23 cellular contexts compared by ENCODE assay signal in the genomic region with DNA sequence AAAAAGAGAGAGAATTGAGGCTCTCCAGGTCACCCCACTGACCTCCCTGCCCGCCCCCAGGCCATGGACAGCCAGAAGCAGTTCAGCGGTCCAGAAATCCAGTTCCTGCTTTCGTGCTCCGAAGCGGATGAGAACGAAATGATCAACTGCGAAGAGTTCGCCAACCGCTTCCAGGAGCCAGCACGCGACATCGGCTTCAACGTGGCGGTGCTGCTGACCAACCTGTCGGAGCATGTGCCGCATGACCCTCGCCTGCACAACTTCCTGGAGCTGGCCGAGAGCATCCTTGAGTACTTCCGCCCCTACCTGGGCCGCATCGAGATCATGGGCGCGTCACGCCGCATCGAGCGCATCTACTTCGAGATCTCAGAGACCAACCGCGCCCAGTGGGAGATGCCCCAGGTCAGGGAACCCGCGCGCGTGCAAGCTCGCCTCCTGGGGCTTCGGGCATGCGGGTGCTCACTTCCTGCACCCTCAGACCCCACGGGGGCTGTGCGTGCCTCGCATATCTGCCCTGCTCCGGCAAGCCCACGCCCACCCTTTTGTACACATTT. TPM values are rescaled to one million over a fixed set of nuclear protein-coding genes. Genes with fewer than 3 reads are reported as not detected.
A peak's percentile ranks its signal among the peaks of the same experiment; 100 is the strongest.
DNase-seq lines count a peak whose midpoint lies in the region; ATAC-seq, FAIRE-seq and TF ChIP-seq lines count a peak whose summit lies in the region.
"Had no signal": no experiment of that assay in that cellular context is flagged by ENCODE, and none has a peak within 500 bp of the region (broad histone marks: within the 10 kb centered on the region; RNA-seq: fewer than 3 reads in every experiment).

No MANE protein-coding gene starts in this region.

- peaks cover 25% of the 10 kb centered on the region for H3K27me3 Mint-ChIP-seq in activated CD8-positive, alpha-beta memory T cell treated with anti-CD3 and anti-CD28 coated beads, Interleukin-2, amount 10 ng/mL, durations not matched to agents 7 days and 5 days
- peaks cover 3% of the 10 kb centered on the region for H3K27me3 Mint-ChIP-seq in osteocyte (ENCODE audit: unreplicated experiment)
- H3K27me3 Mint-ChIP-seq: CD4-positive, alpha-beta memory T cell had no signal

- ATAC-seq in activated CD8-positive, alpha-beta memory T cell treated with anti-CD3 and anti-CD28 coated beads, Interleukin-2, amount 10 ng/mL, durations not matched to agents 7 days and 5 days, result no peak
- ATAC-seq in K562, result no peak
- no peak for ATAC-seq in lower lobe of right lung

- no peak overlapping the region for H3K4me3 Mint-ChIP-seq in activated CD8-positive, alpha-beta memory T cell treated with anti-CD3 and anti-CD28 coated beads, Interleukin-2, amount 10 ng/mL, durations not matched to agents 7 days and 5 days
- no peak overlapping the region for H3K4me3 Mint-ChIP-seq in osteocyte (ENCODE audit: unreplicated experiment)

- H3K4me1 Mint-ChIP-seq in activated CD8-positive, alpha-beta memory T cell treated with anti-CD3 and anti-CD28 coated beads, Interleukin-2, amount 10 ng/mL, durations not matched to agents 7 days and 5 days, result peaks cover 76% of the 10 kb centered on the region
- H3K4me1 Mint-ChIP-seq in osteocyte (ENCODE audit: unreplicated experiment), result no peaks in the 10 kb centered on the region

- H3K27me3 ChIP-seq in K562 (ENCODE audit: control insufficient read depth in 2 of 2, insufficient read depth in 2 of 2, low read length in 2 of 2), result no peaks in the 10 kb centered on the region
- peaks cover 20% of the 10 kb centered on the region for H3K27me3 ChIP-seq in lower lobe of right lung (ENCODE audit: low read depth)
- H3K27me3 ChIP-seq: MG63, Peyer's patch had no signal

- POLR2A ChIA-PET in K562 (lab: Yijun Ruan, JAX), result no interaction called here

- in situ Hi-C loops in K562 (cut with MboI), result no loop called here

- H3K4me3 ChIP-seq in K562 (no peak overlapping the region), lower lobe of right lung (no peak overlapping the region)
- H3K4me3 ChIP-seq: BLaER1, MG63, Peyer's patch had no signal

- DNase-seq in activated CD8-positive, alpha-beta memory T cell treated with anti-CD3 and anti-CD28 coated beads, Interleukin-2, amount 10 ng/mL, durations not matched to agents 7 days and 5 days, result no peak
- no peak for DNase-seq in activated CD8-positive, alpha-beta memory T cell treated with anti-CD3 and anti-CD28 coated beads for 24 hours
- DNase-seq in K562 (ENCODE audit: extremely low read depth in 1 of 4, low spot score in 3 of 4), result no peak
- peak; percentile 45 for DNase-seq in lower lobe of right lung
- DNase-seq in osteocyte (ENCODE audit: extremely low spot score, unreplicated experiment), result no peak
- DNase-seq in erythroblast (lab: John Stamatoyannopoulos, UW), result no peak
- no peak for DNase-seq in A172 (ENCODE audit: low spot score)
- DNase-seq: CD4-positive, alpha-beta memory T cell; GF-D8; HCEC 1CT; IMR-90; Kasumi-1; MG63; NCI-H1048; NCI-H1436; NCI-H2029; NCI-H2171; NCI-H526 treated with DMSO at 0.1 percent for 48 hours; Peyer's patch; SHP77 had no signal

- no peaks in the 10 kb centered on the region for H3K9me3 ChIP-seq in K562 (replicated peaks; ENCODE audit: control insufficient read depth, insufficient read depth, low read depth, low read length)
- H3K9me3 ChIP-seq in lower lobe of right lung, result no peaks in the 10 kb centered on the region
- H3K9me3 ChIP-seq: BLaER1, MG63, Peyer's patch had no signal

- no peaks in the 10 kb centered on the region for H3K79me2 ChIP-seq in K562 (ENCODE audit: control insufficient read depth, insufficient read depth, low read length)

- H3K4me2 ChIP-seq in K562 (ENCODE audit: insufficient read depth, low read length), result no peak overlapping the region
- H3K4me2 ChIP-seq: BLaER1 had no signal

- no TSS peak for BruUV-seq in K562 (replicated peaks; lab: Mats Ljungman, UMichigan)

- TF ChIP-seq CTCF in K562 (IDR thresholded peaks at IDR 0.05 in 2 of 3, conservative IDR thresholded peaks at IDR 0.05 in 1 of 3; ENCODE audit: insufficient read depth in 2 of 3, low read depth in 1 of 3, low read length in 3 of 3) (no peak), lower lobe of right lung (IDR thresholded peaks at IDR 0.05) (no peak), osteocyte (IDR thresholded peaks at IDR 0.05) (no peak)

- TF ChIP-seq RAD21 in K562 (CRISPR knock-in tag; conservative IDR thresholded peaks at IDR 0.05 in 1 of 2, IDR thresholded peaks at IDR 0.05 in 1 of 2), result no peak

- H3K9me1 ChIP-seq in K562 (ENCODE audit: control insufficient read depth, insufficient read depth, low read length), result no peaks in the 10 kb centered on the region

- H3K4me1 ChIP-seq in K562 (replicated peaks in 1 of 2; ENCODE audit: control insufficient read depth in 2 of 2, insufficient read depth in 2 of 2, low read length in 2 of 2), result peaks cover 14 to 17% of the 10 kb centered on the region in 2 experiments; a peak in 4 of 5 replicates
- H3K4me1 ChIP-seq in lower lobe of right lung, result peaks cover 4% of the 10 kb centered on the region
- H3K4me1 ChIP-seq: BLaER1 had no signal

- H2AFZ ChIP-seq in K562 (ENCODE audit: low read depth, low read length), result no peak overlapping the region

- TF ChIP-seq POLR2A in K562 (conservative IDR thresholded peaks at IDR 0.05) (no peak), erythroblast (IDR thresholded peaks at IDR 0.05; ENCODE audit: low read length) (no peak)

- no peaks in the 10 kb centered on the region for H3K36me3 ChIP-seq in K562 (ENCODE audit: control insufficient read depth, insufficient read depth, low read length)
- H3K36me3 ChIP-seq in lower lobe of right lung, result no peaks in the 10 kb centered on the region
- H3K36me3 ChIP-seq: BLaER1, MG63, Peyer's patch had no signal

- CTCF ChIA-PET in activated CD8-positive, alpha-beta memory T cell treated with anti-CD3 and anti-CD28 coated beads, Interleukin-2, amount 10 ng/mL, durations not matched to agents 7 days and 5 days (lab: Charles Lee), result interaction anchor here (0.9 to 1.0 kb wide), 2 partner anchors 20 to 23 kb away, joined by 3 to 6 read pairs; no protein-coding TSS in a partner anchor
- CTCF ChIA-PET in K562 (lab: Yijun Ruan, JAX; ENCODE audit: low intra/inter-chr PET ratio), result no interaction called here

- no peaks in the 10 kb centered on the region for H4K20me1 ChIP-seq in K562 (replicated peaks; ENCODE audit: control insufficient read depth, insufficient read depth, low read length)
- H4K20me1 ChIP-seq: BLaER1 had no signal

- no peak for TF ChIP-seq EP300 in K562 (IDR thresholded peaks at IDR 0.05; ENCODE audit: low read length)

- 79% methylated on average over 30 of the region's 42 CpGs for WGBS in K562 (ENCODE audit: insufficient coverage, low coverage, missing lambda C conversion rate)

- H3K36me3 Mint-ChIP-seq in activated CD8-positive, alpha-beta memory T cell treated with anti-CD3 and anti-CD28 coated beads, Interleukin-2, amount 10 ng/mL, durations not matched to agents 7 days and 5 days, result peaks cover 5% of the 10 kb centered on the region
- no peaks in the 10 kb centered on the region for H3K36me3 Mint-ChIP-seq in osteocyte (ENCODE audit: unreplicated experiment)
- H3K36me3 Mint-ChIP-seq: CD4-positive, alpha-beta memory T cell had no signal

- no peak overlapping the region for H3K9ac ChIP-seq in K562 (ENCODE audit: insufficient read depth in 1 of 2, low read depth in 2 of 2, low read length in 2 of 2)
- H3K9ac ChIP-seq: BLaER1 had no signal

- H3K9me3 Mint-ChIP-seq in activated CD8-positive, alpha-beta memory T cell treated with anti-CD3 and anti-CD28 coated beads, Interleukin-2, amount 10 ng/mL, durations not matched to agents 7 days and 5 days (ENCODE audit: low read depth), result no peaks in the 10 kb centered on the region
- no peaks in the 10 kb centered on the region for H3K9me3 Mint-ChIP-seq in osteocyte (ENCODE audit: unreplicated experiment)
- H3K9me3 Mint-ChIP-seq: CD4-positive, alpha-beta memory T cell had no signal

- no peak for FAIRE-seq in K562 (lab: Jason Lieb, UNC)
- FAIRE-seq: A204.1, HTR-8/SVneo had no signal

- H3K27ac Mint-ChIP-seq in activated CD8-positive, alpha-beta memory T cell treated with anti-CD3 and anti-CD28 coated beads, Interleukin-2, amount 10 ng/mL, durations not matched to agents 7 days and 5 days, result peak overlapping the region; percentile 39
- no peak overlapping the region for H3K27ac Mint-ChIP-seq in osteocyte (ENCODE audit: unreplicated experiment)

- H3K27ac ChIP-seq in K562 (ENCODE audit: extremely low read depth, low read depth, low read length) (no peak overlapping the region), lower lobe of right lung (no peak overlapping the region)
- H3K27ac ChIP-seq: BLaER1 had no signal

- intact Hi-C loops in K562 (cut with micrococcal nuclease) (no loop called here), lower lobe of right lung (cut with DNase I) (no loop called here)

RNA-seq across cellular contexts. Expression of a gene that starts 56.6 kb away (rescaled TPM):
- total RNA-seq in activated CD8-positive, alpha-beta memory T cell treated with anti-CD3 and anti-CD28 coated beads, Interleukin-2, amount 10 ng/mL, durations not matched to agents 7 days and 5 days, result 100 to 1,000 TPM; 337 to 497 TPM
- 1.7 and 3.2 TPM in 2 replicates for total RNA-seq in K562 (2011; cell fraction: chromatin; rRNA removed; ENCODE audit: low replicate concordance)
- 0.83 and 1.8 TPM in 2 replicates for total RNA-seq in K562 (2011; cell fraction: nucleolus; rRNA removed)
- 0.92 and 2.5 TPM in 2 replicates for total RNA-seq in K562 (2011; cell fraction: nucleoplasm; rRNA removed)
- total RNA-seq in K562 (2014; rRNA removed) (0.65 TPM in 1 of 2 replicates, not detected in the other), K562 (2014; rRNA removed; fragmentation: Illumina TruSeq; extraction: Trizol) (0.47 TPM in 1 of 2 replicates, not detected in the other), K562 (2015; rRNA removed; fragmentation: Illumina TruSeq; extraction: Trizol) (0.14 and 0.38 TPM in 2 replicates), K562 (2021) (3.0 and 3.2 TPM in 2 replicates), lower lobe of right lung (11.4 TPM), osteocyte (2.1 and 3.1 TPM in 2 replicates)
- polyA plus RNA-seq in K562 (2011; rRNA removed) (0.39 and 0.81 TPM in 2 replicates), K562 (2014; fragmentation: Illumina TruSeq; extraction: Trizol) (0.31 and 0.61 TPM in 2 replicates), K562 (2014; fragmentation: Nextera tagmentation; extraction: Ambion mirVana) (1 to 10 TPM in 1 of 2 experiments, under 1 TPM in 1; 0.99 to 1.4 TPM), K562 (2014; rRNA removed) (0.50 and 0.99 TPM in 2 replicates)
- 0.50 and 0.69 TPM in 2 replicates for polyA plus RNA-seq in K562 (2011; cell fraction: cytosol; rRNA removed)
- polyA plus RNA-seq in K562 (2011; cell fraction: nucleus; rRNA removed), result 2.9 and 4.0 TPM in 2 replicates
- polyA plus RNA-seq in K562 (2012), result 0.57 and 1.1 TPM in 2 replicates
- polyA minus RNA-seq in K562 (2011; rRNA and poly(A)+ RNA removed), result 0.27 and 0.91 TPM in 2 replicates
- not detected in 2 replicates for polyA minus RNA-seq in K562 (2011; cell fraction: cytosol; rRNA and poly(A)+ RNA removed)
- 0.56 and 2.3 TPM in 2 replicates for polyA minus RNA-seq in K562 (2011; cell fraction: nucleus; rRNA and poly(A)+ RNA removed)
- total RNA-seq in A172 (2014; rRNA removed; shearing (Covaris generic)), result 0.72 and 1.4 TPM in 2 replicates
- total RNA-seq: IMR-90 had no signal

RNA-seq across cellular contexts. Expression of a gene that starts 57.9 kb away (rescaled TPM):
- total RNA-seq in activated CD8-positive, alpha-beta memory T cell treated with anti-CD3 and anti-CD28 coated beads, Interleukin-2, amount 10 ng/mL, durations not matched to agents 7 days and 5 days, result 100 to 1,000 TPM; 281 to 308 TPM
- 131 and 282 TPM in 2 replicates for total RNA-seq in K562 (2011; cell fraction: chromatin; rRNA removed; ENCODE audit: low replicate concordance)
- 236 and 263 TPM in 2 replicates for total RNA-seq in K562 (2011; cell fraction: nucleolus; rRNA removed)
- 210 and 273 TPM in 2 replicates for total RNA-seq in K562 (2011; cell fraction: nucleoplasm; rRNA removed)
- total RNA-seq in K562 (2014; rRNA removed) (733 and 769 TPM in 2 replicates), K562 (2014; rRNA removed; fragmentation: Illumina TruSeq; extraction: Trizol) (363 and 429 TPM in 2 replicates), K562 (2015; rRNA removed; fragmentation: Illumina TruSeq; extraction: Trizol) (589 and 623 TPM in 2 replicates), K562 (2021) (686 and 693 TPM in 2 replicates), lower lobe of right lung (229 TPM), osteocyte (258 and 262 TPM in 2 replicates)
- polyA plus RNA-seq in K562 (2011; rRNA removed) (387 and 460 TPM in 2 replicates), K562 (2014; fragmentation: Illumina TruSeq; extraction: Trizol) (1,607 and 1,827 TPM in 2 replicates), K562 (2014; fragmentation: Nextera tagmentation; extraction: Ambion mirVana) (1,000 to 10,000 TPM; 1,193 to 1,486 TPM), K562 (2014; rRNA removed) (798 and 985 TPM in 2 replicates)
- polyA plus RNA-seq in K562 (2011; cell fraction: cytosol; rRNA removed), result 1,168 and 1,898 TPM in 2 replicates
- polyA plus RNA-seq in K562 (2011; cell fraction: nucleus; rRNA removed), result 374 and 383 TPM in 2 replicates
- polyA plus RNA-seq in K562 (2012), result 971 and 1,007 TPM in 2 replicates
- polyA minus RNA-seq in K562 (2011; rRNA and poly(A)+ RNA removed), result 447 and 499 TPM in 2 replicates
- 339 and 351 TPM in 2 replicates for polyA minus RNA-seq in K562 (2011; cell fraction: cytosol; rRNA and poly(A)+ RNA removed)
- 64.2 and 164 TPM in 2 replicates for polyA minus RNA-seq in K562 (2011; cell fraction: nucleus; rRNA and poly(A)+ RNA removed)
- total RNA-seq in A172 (2014; rRNA removed; shearing (Covaris generic)), result 358 and 549 TPM in 2 replicates

Comparison
In these comparisons a context has a peak if more than half of its experiments do, and no peak if none do; other contexts are left out.
1. RNA of a gene that starts 56.6 kb away (total RNA-seq): 337 to 497 TPM in activated CD8-positive, alpha-beta memory T cell treated with anti-CD3 and anti-CD28 coated beads, Interleukin-2, amount 10 ng/mL, durations not matched to agents 7 days and 5 days; 11.4 TPM in lower lobe of right lung (single experiment), 2.1 to 3.1 TPM in osteocyte, 0.72 to 1.4 TPM in A172 and 0.14 to 3.2 TPM in K562; every median in the first group is over 10 times any median in the second.